9 cellular contexts compared by ENCODE assay signal in genomic region chr12:101172316-101172715, GRCh38. TPM values are rescaled to one million over a fixed set of nuclear protein-coding genes. Genes with fewer than 3 reads are reported as not detected.
DNase-seq lines count a peak whose midpoint lies in the region; ATAC-seq and TF ChIP-seq lines count a peak whose summit lies in the region.
"Had no signal": no experiment of that assay in that cellular context is flagged by ENCODE, and none has a peak within 500 bp of the region (broad histone marks: within the 10 kb centered on the region; RNA-seq: fewer than 3 reads in every experiment).

No MANE protein-coding gene starts in this region.

- H4K91ac ChIP-seq in IMR-90 (ENCODE audit: insufficient read depth, low read depth, low read length), result no peak overlapping the region

- no peak overlapping the region for H2BK15ac ChIP-seq in IMR-90 (ENCODE audit: low read depth, low read length)

- no peak overlapping the region for H3K9ac ChIP-seq in IMR-90 (ENCODE audit: low read depth, low read length)

- peaks cover 0 to 2% (median 0%) of the 10 kb centered on the region in 4 donors for H3K4me1 Mint-ChIP-seq in naive thymus-derived CD8-positive, alpha-beta T cell

- no peak overlapping the region for H2AFZ ChIP-seq in IMR-90 (replicated peaks; ENCODE audit: low read length, poor library complexity)

- ATAC-seq in IMR-90 (ENCODE audit: low read depth) (peak; percentile 53; the same call in 1 of the 2 replicates), lower lobe of right lung (peak in 1 of 2 donors; percentile 56)
- no peak for ATAC-seq in naive thymus-derived CD8-positive, alpha-beta T cell

- intact Hi-C loops in IMR-90 (cut with micrococcal nuclease) (loop anchor here (1.0 kb wide), 1 partner anchor 151 kb away; no protein-coding TSS in a partner anchor), lower lobe of right lung (cut with DNase I) (no loop called here), esophagus muscularis mucosa (cut with DNase I) (no loop called here)

- H4K8ac ChIP-seq in IMR-90 (ENCODE audit: low read depth in 2 of 2, low read length in 2 of 2), result no peak overlapping the region

- H3K4me3 ChIP-seq in DOHH2 (ENCODE audit: low read length) (no peak overlapping the region), IMR-90 (ENCODE audit: insufficient read depth, low read depth, low read length) (no peak overlapping the region), lower lobe of right lung (no peak overlapping the region), esophagus muscularis mucosa (no peak overlapping the region)

- no peak overlapping the region for H2AK9ac ChIP-seq in IMR-90 (replicated peaks; ENCODE audit: low read depth, low read length, poor library complexity)

- no peak overlapping the region for H3K56ac ChIP-seq in IMR-90 (ENCODE audit: extremely low read depth, insufficient read depth, low read length)

- no peak overlapping the region for H4K5ac ChIP-seq in IMR-90 (ENCODE audit: low read depth, low read length)

- H3K36me3 Mint-ChIP-seq in naive thymus-derived CD8-positive, alpha-beta T cell, result no peaks in the 10 kb centered on the region

- H3K18ac ChIP-seq in IMR-90 (ENCODE audit: low read depth, low read length), result no peak overlapping the region

- H3K9me1 ChIP-seq in IMR-90 (ENCODE audit: insufficient read depth, low read length), result no peaks in the 10 kb centered on the region

- in situ Hi-C loops in IMR-90 (cut with MboI; ENCODE audit: low sequenced_read_pairs), result no loop called here

- H3K9me3 Mint-ChIP-seq in naive thymus-derived CD8-positive, alpha-beta T cell, result peaks cover 4 to 22% (median 10%) of the 10 kb centered on the region in 9 donors

- WGBS in IMR-90 (ENCODE audit: extremely low coverage in 2 of 2, insufficient read length in 1 of 2), 2 experiments, result 0% methylated on average over 1 of the region's 5 CpGs; no CpG with 5 or more reads in 1 of the 2 experiments
- 88% methylated on average over 2 of the region's 5 CpGs for WGBS in esophagus muscularis mucosa

- no peak overlapping the region for H3K27ac Mint-ChIP-seq in naive thymus-derived CD8-positive, alpha-beta T cell

- no peaks in the 10 kb centered on the region for H3F3A ChIP-seq in DOHH2 (ENCODE audit: control insufficient read depth, insufficient read depth)

- POLR2A ChIA-PET in IMR-90 (lab: Charles Lee; ENCODE audit: unreplicated experiment), result no interaction called here
- POLR2A ChIA-PET in naive thymus-derived CD8-positive, alpha-beta T cell (lab: Charles Lee), result no interaction called here

- dilution Hi-C loops in IMR-90 (cut with HindIII; ENCODE audit: low sequenced_read_pairs, unreplicated experiment), result no loop called here

- no peaks in the 10 kb centered on the region for H3K9me2 ChIP-seq in DOHH2 (replicated peaks; ENCODE audit: control insufficient read depth, low read length)

- no peaks in the 10 kb centered on the region for H4K20me1 ChIP-seq in DOHH2 (ENCODE audit: control insufficient read depth, insufficient read depth, low read depth, low read length)
- H4K20me1 ChIP-seq in IMR-90 (ENCODE audit: insufficient read depth, low read length), result no peaks in the 10 kb centered on the region

- no peak overlapping the region for H3K4ac ChIP-seq in IMR-90 (ENCODE audit: low read depth, low read length)

- DNase-seq in IMR-90 (peak; percentile 10), cerebellar cortex (ENCODE audit: low spot score) (peak; percentile 10), lower lobe of right lung (no peak), NCI-H1436 treated with DMSO at 0.1 percent for 48 hours (lab: John Stamatoyannopoulos, UW) (no peak), esophagus muscularis mucosa (ENCODE audit: extremely low spot score) (no peak)
- no peak for DNase-seq in stimulated activated CD4-positive, alpha-beta T cell treated with anti-CD3 and anti-CD28 coated beads, Interleukin-4, amount 100 ng/mL, for 1 hour
- no peak for DNase-seq in naive thymus-derived CD8-positive, alpha-beta T cell

- no TSS peak for BruUV-seq in IMR-90 (replicated peaks; lab: Mats Ljungman, UMichigan)

- H3K9me3 ChIP-seq in DOHH2 (ENCODE audit: control insufficient read depth, insufficient read depth, low read length) (no peaks in the 10 kb centered on the region), IMR-90 (ENCODE audit: control insufficient read depth, insufficient read depth, low read length) (no peaks in the 10 kb centered on the region), lower lobe of right lung (no peaks in the 10 kb centered on the region), esophagus muscularis mucosa (peaks cover 0 to 3% (median 0%) of the 10 kb centered on the region in 4 donors)

- no peaks in the 10 kb centered on the region for H3K27me3 ChIP-seq in DOHH2 (ENCODE audit: control insufficient read depth, low read length)
- H3K27me3 ChIP-seq in IMR-90 (ENCODE audit: control insufficient read depth, insufficient read depth, low read length), result no peaks in the 10 kb centered on the region
- H3K27me3 ChIP-seq in lower lobe of right lung (ENCODE audit: low read depth), result no peaks in the 10 kb centered on the region
- no peaks in the 10 kb centered on the region for H3K27me3 ChIP-seq in esophagus muscularis mucosa

- no peak overlapping the region for H3K27ac ChIP-seq in DOHH2 (ENCODE audit: low read depth, low read length)
- no peak overlapping the region for H3K27ac ChIP-seq in IMR-90 (ENCODE audit: insufficient read depth, low read length)
- H3K27ac ChIP-seq in lower lobe of right lung, result no peak overlapping the region
- H3K27ac ChIP-seq in esophagus muscularis mucosa (replicated peaks in 1 of 4), result no peak overlapping the region

- TF ChIP-seq POLR2A in IMR-90 (IDR thresholded peaks at IDR 0.05; ENCODE audit: low read depth, low read length), result no peak
- TF ChIP-seq POLR2A in esophagus muscularis mucosa (IDR thresholded peaks at IDR 0.05; ENCODE audit: low read depth), result no peak

- H3K36me3 ChIP-seq in DOHH2 (ENCODE audit: control insufficient read depth, low read length), result no peaks in the 10 kb centered on the region
- H3K36me3 ChIP-seq in IMR-90 (ENCODE audit: control insufficient read depth, insufficient read depth, low read length), result no peaks in the 10 kb centered on the region
- no peaks in the 10 kb centered on the region for H3K36me3 ChIP-seq in lower lobe of right lung
- H3K36me3 ChIP-seq in esophagus muscularis mucosa, result no peaks in the 10 kb centered on the region

- H3K27me3 Mint-ChIP-seq in naive thymus-derived CD8-positive, alpha-beta T cell, result peaks cover 2 to 14% (median 13%) of the 10 kb centered on the region in 5 donors

- no peak overlapping the region for H2BK20ac ChIP-seq in IMR-90 (ENCODE audit: low read depth, low read length)

- no peak overlapping the region for H2AK5ac ChIP-seq in IMR-90 (ENCODE audit: low read depth, low read length)

- TF ChIP-seq EP300 in esophagus muscularis mucosa (IDR thresholded peaks at IDR 0.05), result no peak

- no peak overlapping the region for H2BK120ac ChIP-seq in IMR-90 (ENCODE audit: low read depth, low read length)

- no peaks in the 10 kb centered on the region for H3K79me1 ChIP-seq in IMR-90 (ENCODE audit: low read depth in 1 of 2, low read length in 2 of 2)

- H3K14ac ChIP-seq in IMR-90 (replicated peaks; ENCODE audit: low read depth, low read length), result no peak overlapping the region

- H3K4me2 ChIP-seq in DOHH2 (ENCODE audit: low read length) (no peak overlapping the region), IMR-90 (ENCODE audit: low read depth, low read length) (no peak overlapping the region)

- H3K4me1 ChIP-seq in DOHH2 (ENCODE audit: control insufficient read depth, low read length) (no peaks in the 10 kb centered on the region), IMR-90 (ENCODE audit: control insufficient read depth, insufficient read depth, low read length) (no peaks in the 10 kb centered on the region), lower lobe of right lung (no peaks in the 10 kb centered on the region), esophagus muscularis mucosa (no peaks in the 10 kb centered on the region)

- 0 out of 2 replicates have a peak, but pooled peaks have one; percentile 4 for TF ChIP-seq RAD21 in IMR-90 (IDR thresholded peaks at IDR 0.05; ENCODE audit: low read length)

- no peak overlapping the region for H2BK5ac ChIP-seq in IMR-90 (ENCODE audit: low read depth, low read length, poor library complexity, severe bottlenecking)

- peak; percentile 38 for TF ChIP-seq CTCF in DOHH2 (IDR thresholded peaks at IDR 0.05; ENCODE audit: low read depth, low read length, poor library complexity, severe bottlenecking)
- TF ChIP-seq CTCF in IMR-90 (conservative IDR thresholded peaks at IDR 0.05; ENCODE audit: low read depth, low read length), result no peak
- TF ChIP-seq CTCF in lower lobe of right lung (IDR thresholded peaks at IDR 0.05), result peak; percentile 9
- TF ChIP-seq CTCF in esophagus muscularis mucosa (IDR thresholded peaks at IDR 0.05), result no peak

- no peak overlapping the region for H3K23ac ChIP-seq in IMR-90 (ENCODE audit: low read depth, low read length)

- H3K79me2 ChIP-seq in DOHH2 (ENCODE audit: control insufficient read depth, low read length), result no peaks in the 10 kb centered on the region

- no peak overlapping the region for H3K4me3 Mint-ChIP-seq in naive thymus-derived CD8-positive, alpha-beta T cell

- CTCF ChIA-PET in IMR-90 (lab: Yijun Ruan, JAX), result no interaction called here

TF ChIP-seq in IMR-90, 13 proteins besides CTCF, POLR2A, EP300 and RAD21:
- TF ChIP-seq CHD1 (IDR thresholded peaks at IDR 0.05; ENCODE audit: low read depth, low read length) (no peak), MAFK (IDR thresholded peaks at IDR 0.05; ENCODE audit: low read depth, low read length) (no peak), CEBPB (IDR thresholded peaks at IDR 0.05; ENCODE audit: low read depth, low read length) (no peak), FOS (IDR thresholded peaks at IDR 0.05; ENCODE audit: low read depth, low read length) (no peak), SMC3 (IDR thresholded peaks at IDR 0.05; ENCODE audit: low read depth, low read length) (no peak), ELK1 (IDR thresholded peaks at IDR 0.05; ENCODE audit: borderline replicate concordance, low read depth, low read length) (no peak)

RNA-seq across cellular contexts. Expression of gene SLC5A8, which starts 37.7 kb away (rescaled TPM):
- total RNA-seq in IMR-90 (2012; rRNA removed), result not detected in 2 replicates
- not detected in 2 replicates for polyA plus RNA-seq in IMR-90 (2012; rRNA removed)
- not detected in 2 replicates for polyA plus RNA-seq in IMR-90 (2012; cell fraction: cytosol; rRNA removed)
- not detected in 2 replicates for polyA plus RNA-seq in IMR-90 (2012; cell fraction: nucleus; rRNA removed; ENCODE audit: low replicate concordance)
- 1.3 TPM for total RNA-seq in lower lobe of right lung
- not detected for total RNA-seq in naive thymus-derived CD8-positive, alpha-beta T cell
- not detected for polyA plus RNA-seq in naive thymus-derived CD8-positive, alpha-beta T cell
- not detected for total RNA-seq in esophagus muscularis mucosa
- total RNA-seq: cardiac septum had no signal

Comparison
In these comparisons a context has a peak if more than half of its experiments do, and no peak if none do; other contexts are left out.
1. CTCF ChIP-seq: peak in DOHH2 (single experiment) and lower lobe of right lung (single experiment); none in IMR-90 (single experiment) and esophagus muscularis mucosa (0 of 3).
2. DNase-seq: peak in IMR-90 (single experiment) and cerebellar cortex (single experiment); none in lower lobe of right lung (single experiment), stimulated activated CD4-positive, alpha-beta T cell treated with anti-CD3 and anti-CD28 coated beads, Interleukin-4, amount 100 ng/mL, for 1 hour (single experiment), naive thymus-derived CD8-positive, alpha-beta T cell (0 of 10), NCI-H1436 treated with DMSO at 0.1 percent for 48 hours (single experiment) and esophagus muscularis mucosa (single experiment).